ENCODE assay signal across 18 cellular contexts in the genomic region with DNA sequence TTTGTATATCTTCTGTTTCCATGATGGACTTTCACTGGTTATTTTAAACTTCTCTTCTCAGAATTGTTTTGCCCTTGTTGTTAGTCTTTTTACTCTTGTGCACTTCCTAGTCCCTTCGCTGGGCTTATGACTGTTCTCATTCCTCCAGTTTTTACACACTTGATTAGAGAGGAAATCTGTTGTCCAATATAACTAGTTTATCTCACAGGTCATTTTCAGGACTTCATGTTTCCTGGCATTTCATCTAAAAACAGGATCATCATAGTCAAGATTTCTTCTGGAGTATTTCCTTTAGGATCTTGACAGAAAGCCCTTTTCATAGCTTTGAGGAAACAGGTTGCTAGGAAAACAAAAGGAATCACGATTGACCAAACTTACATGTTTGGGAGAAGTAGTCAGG. TPM values are rescaled to one million over a fixed set of nuclear protein-coding genes. Genes with fewer than 3 reads are reported as not detected.
DNase-seq lines count a peak whose midpoint lies in the region; ATAC-seq and TF ChIP-seq lines count a peak whose summit lies in the region.
"Had no signal": no experiment of that assay in that cellular context is flagged by ENCODE, and none has a peak within 500 bp of the region (broad histone marks: within the 10 kb centered on the region; RNA-seq: fewer than 3 reads in every experiment).

No MANE protein-coding gene starts in this region.

- no peaks in the 10 kb centered on the region for H3K36me3 ChIP-seq in hepatocyte (replicated peaks; ENCODE audit: insufficient read depth, low read depth)
- H3K36me3 ChIP-seq: uterus had no signal

- CTCF ChIA-PET in Calu3 (lab: Charles Lee), result no interaction called here

- DNase-seq in Calu3, result no peak
- DNase-seq in hepatocyte (ENCODE audit: low spot score), result no peak
- peak; percentile 54 for DNase-seq in pulmonary artery endothelial cell (ENCODE audit: low read depth, low spot score)
- no peak for DNase-seq in A172 (ENCODE audit: low spot score)
- no peak for DNase-seq in NCI-H2029 (lab: John Stamatoyannopoulos, UW)
- DNase-seq in GM19238 (ENCODE audit: insufficient read length, low spot score), result no peak
- no peak for DNase-seq in activated CD4-positive, alpha-beta T cell treated with anti-CD3 and anti-CD28 coated beads for 1 hour
- DNase-seq: activated naive CD4-positive, alpha-beta T cell; central memory CD4-positive, alpha-beta T cell; head of caudate nucleus; kidney glomerular epithelial cell; NCI-H2029 treated with DMSO at 0.1 percent for 48 hours; NCI-H524 treated with DMSO at 0.1 percent for 48 hours; stimulated activated CD4-positive, alpha-beta T cell treated with anti-CD3 and anti-CD28 coated beads, Interleukin-4, amount 100 ng/mL, for 24 hours; SW 1271; uterus had no signal

- H3K27me3 ChIP-seq in hepatocyte, result no peaks in the 10 kb centered on the region
- H3K27me3 ChIP-seq: uterus had no signal

- H3K36me3 Mint-ChIP-seq in Calu3 (ENCODE audit: insufficient read depth, unreplicated experiment), result peaks cover 33% of the 10 kb centered on the region
- peaks cover 7% of the 10 kb centered on the region for H3K36me3 Mint-ChIP-seq in activated T-helper 17 cell treated with anti-CD3 and anti-CD28 coated beads, Interleukin-2, amount 50 U/mL, for 72 hours (ENCODE audit: low read depth)

- H3K4me2 ChIP-seq in hepatocyte, result peak overlapping the region; percentile 82

- H3K9me3 Mint-ChIP-seq in Calu3 (ENCODE audit: low read depth, unreplicated experiment), result no peaks in the 10 kb centered on the region
- no peaks in the 10 kb centered on the region for H3K9me3 Mint-ChIP-seq in activated T-helper 17 cell treated with anti-CD3 and anti-CD28 coated beads, Interleukin-2, amount 50 U/mL, for 72 hours

- no TSS peak for BruUV-seq in Calu3 (replicated peaks; lab: Mats Ljungman, UMichigan)

- H4K20me1 ChIP-seq in hepatocyte (ENCODE audit: insufficient read depth, poor library complexity, severe bottlenecking), result no peaks in the 10 kb centered on the region

- no peak for TF ChIP-seq CTCF in Calu3 (IDR thresholded peaks at IDR 0.05; ENCODE audit: unreplicated experiment)
- TF ChIP-seq CTCF in hepatocyte (IDR thresholded peaks at IDR 0.05; ENCODE audit: poor library complexity), result no peak

- no peak overlapping the region for H2AFZ ChIP-seq in hepatocyte

- peaks cover 73% of the 10 kb centered on the region for H3K79me2 ChIP-seq in hepatocyte

- no peak for ATAC-seq in activated T-helper 17 cell treated with anti-CD3 and anti-CD28 coated beads, Interleukin-2, amount 50 U/mL, for 72 hours (replicated peaks)
- ATAC-seq: sciatic nerve had no signal

- no peaks in the 10 kb centered on the region for H3K27me3 Mint-ChIP-seq in Calu3 (ENCODE audit: unreplicated experiment)
- no peaks in the 10 kb centered on the region for H3K27me3 Mint-ChIP-seq in activated T-helper 17 cell treated with anti-CD3 and anti-CD28 coated beads, Interleukin-2, amount 50 U/mL, for 72 hours

- H3K27ac ChIP-seq in hepatocyte, result no peak overlapping the region

- no peak overlapping the region for H3K4me3 ChIP-seq in hepatocyte
- H3K4me3 ChIP-seq: uterus had no signal

- WGBS in hepatocyte (ENCODE audit: low lambda C conversion rate, missing lambda C conversion rate), result 90% methylated on average over 2 of the region's 2 CpGs

- H3K4me1 Mint-ChIP-seq in Calu3 (ENCODE audit: low read depth, unreplicated experiment), result peaks cover 32% of the 10 kb centered on the region
- H3K4me1 Mint-ChIP-seq in activated T-helper 17 cell treated with anti-CD3 and anti-CD28 coated beads, Interleukin-2, amount 50 U/mL, for 72 hours, result peaks cover 37% of the 10 kb centered on the region

- peak overlapping the region; percentile 99 for H3K4me3 Mint-ChIP-seq in Calu3 (ENCODE audit: low read depth, unreplicated experiment)
- H3K4me3 Mint-ChIP-seq in activated T-helper 17 cell treated with anti-CD3 and anti-CD28 coated beads, Interleukin-2, amount 50 U/mL, for 72 hours, result peak overlapping the region; percentile 89

- no peaks in the 10 kb centered on the region for H3K9me3 ChIP-seq in hepatocyte (ENCODE audit: low read depth)
- H3K9me3 ChIP-seq: uterus had no signal

- peak overlapping the region; percentile 42 for H3K27ac Mint-ChIP-seq in Calu3 (ENCODE audit: unreplicated experiment)
- no peak overlapping the region for H3K27ac Mint-ChIP-seq in activated T-helper 17 cell treated with anti-CD3 and anti-CD28 coated beads, Interleukin-2, amount 50 U/mL, for 72 hours

- no peaks in the 10 kb centered on the region for H3K9me2 ChIP-seq in hepatocyte (replicated peaks; ENCODE audit: insufficient read depth)

- intact Hi-C loops in Calu3 (cut with micrococcal nuclease; ENCODE audit: unreplicated experiment), result loop anchor here (5.0 kb wide), 1 partner anchor 39 kb away; no protein-coding TSS in a partner anchor

- H3K4me1 ChIP-seq in hepatocyte (ENCODE audit: insufficient read depth), result peaks cover 28% of the 10 kb centered on the region

RNA-seq across cellular contexts. Expression of gene FNIP2, which starts 3.0 kb away (rescaled TPM):
- 35.3 and 38.7 TPM in 2 replicates for total RNA-seq in Calu3 (2022)
- total RNA-seq in activated T-helper 17 cell treated with anti-CD3 and anti-CD28 coated beads, Interleukin-2, amount 50 U/mL, for 72 hours, result 10 to 100 TPM; 33.4 to 45.9 TPM
- 53.2 and 61.0 TPM in 2 replicates for total RNA-seq in hepatocyte
- 20.8 and 23.4 TPM in 2 replicates for polyA plus RNA-seq in hepatocyte
- total RNA-seq in pulmonary artery endothelial cell, result 13.0 and 22.0 TPM in 2 replicates
- 8.0 and 10.8 TPM in 2 replicates for total RNA-seq in A172 (2014; rRNA removed; shearing (Covaris generic))

RNA-seq across cellular contexts. Expression of gene PPID, which starts 48.6 kb away (rescaled TPM):
- total RNA-seq in Calu3 (2022) (32.4 and 34.4 TPM in 2 replicates), hepatocyte (41.2 and 48.2 TPM in 2 replicates), pulmonary artery endothelial cell (21.8 and 41.9 TPM in 2 replicates)
- 100 to 1,000 TPM in 1 of 2 donors, 10 to 100 TPM in 1; 54.6 to 151 TPM for total RNA-seq in activated T-helper 17 cell treated with anti-CD3 and anti-CD28 coated beads, Interleukin-2, amount 50 U/mL, for 72 hours
- 43.1 and 49.3 TPM in 2 replicates for polyA plus RNA-seq in hepatocyte
- 59.1 and 80.3 TPM in 2 replicates for total RNA-seq in A172 (2014; rRNA removed; shearing (Covaris generic))
